In genomic region chr3:141294848-141295247, GRCh38 we compare ENCODE assay signal across 1 cellular context.
TF ChIP-seq lines count a peak whose summit lies in the region.

No MANE protein-coding gene starts in this region.

TF ChIP-seq in GM23338, 12 proteins besides CTCF, POLR2A, EP300 and RAD21 (continued from another document):
- TF ChIP-seq STAT1 (IDR thresholded peaks at IDR 0.05; ENCODE audit: unreplicated experiment) (no peak), NANOG (IDR thresholded peaks at IDR 0.05; ENCODE audit: borderline replicate concordance) (no peak)
